Comparison of ENCODE assay signal across 1 cellular context in the genomic region with DNA sequence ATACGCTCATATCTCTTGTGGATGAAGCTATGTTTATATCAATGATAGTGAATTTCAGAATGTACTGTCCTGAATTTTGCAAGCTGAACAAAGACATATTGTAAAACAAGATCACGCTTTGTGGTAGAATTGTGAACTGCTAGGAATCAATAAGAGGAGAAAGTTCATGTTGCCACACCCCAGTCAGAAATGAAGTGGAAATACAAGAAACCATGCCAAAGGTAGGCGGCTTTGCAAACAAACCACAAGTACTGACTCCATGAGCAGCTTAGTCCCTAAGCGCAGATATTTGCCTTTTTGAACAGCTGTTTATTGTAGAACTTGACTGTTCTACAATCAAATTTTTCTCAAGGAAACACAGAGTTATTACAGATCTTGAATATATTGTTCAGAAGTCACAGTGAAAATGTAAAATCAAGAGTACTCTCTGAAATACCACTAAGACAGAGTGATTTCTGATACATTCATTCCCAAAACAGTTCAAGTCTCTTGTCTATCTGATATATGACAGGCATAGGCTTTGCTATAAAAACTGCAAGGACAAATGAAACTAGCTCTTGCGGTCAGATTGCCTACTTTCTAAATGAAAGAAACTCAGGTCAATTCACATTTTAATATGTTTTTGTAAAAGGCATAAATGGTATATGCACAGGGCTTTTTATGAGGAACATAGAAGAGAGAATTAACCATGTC.
TF ChIP-seq lines count a peak whose summit lies in the region.

No MANE protein-coding gene starts in this region.

TF ChIP-seq in HepG2, 621 proteins besides CTCF, POLR2A, EP300 and RAD21 (continued from another document and continues in another):
- TF ChIP-seq, protein P1, sequence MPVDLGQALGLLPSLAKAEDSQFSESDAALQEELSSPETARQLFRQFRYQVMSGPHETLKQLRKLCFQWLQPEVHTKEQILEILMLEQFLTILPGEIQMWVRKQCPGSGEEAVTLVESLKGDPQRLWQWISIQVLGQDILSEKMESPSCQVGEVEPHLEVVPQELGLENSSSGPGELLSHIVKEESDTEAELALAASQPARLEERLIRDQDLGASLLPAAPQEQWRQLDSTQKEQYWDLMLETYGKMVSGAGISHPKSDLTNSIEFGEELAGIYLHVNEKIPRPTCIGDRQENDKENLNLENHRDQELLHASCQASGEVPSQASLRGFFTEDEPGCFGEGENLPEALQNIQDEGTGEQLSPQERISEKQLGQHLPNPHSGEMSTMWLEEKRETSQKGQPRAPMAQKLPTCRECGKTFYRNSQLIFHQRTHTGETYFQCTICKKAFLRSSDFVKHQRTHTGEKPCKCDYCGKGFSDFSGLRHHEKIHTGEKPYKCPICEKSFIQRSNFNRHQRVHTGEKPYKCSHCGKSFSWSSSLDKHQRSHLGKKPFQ (CRISPR knock-in tag; IDR thresholded peaks at IDR 0.05; ENCODE audit: insufficient replicate concordance) = no peak
- TF ChIP-seq BRD4 (CRISPR knock-in tag; IDR thresholded peaks at IDR 0.05) (no peak), XRCC5 (optimal IDR thresholded peaks at IDR 0.05; ENCODE audit: low read length) (no peak), YY1 (IDR thresholded peaks at IDR 0.05; ENCODE audit: insufficient read depth, insufficient replicate concordance, low read depth, low read length) (no peak), GTF2F1 (IDR thresholded peaks at IDR 0.05; ENCODE audit: low read length) (no peak), ATAD3A (CRISPR knock-in tag; IDR thresholded peaks at IDR 0.05) (no peak), SMAD3 (CRISPR knock-in tag; IDR thresholded peaks at IDR 0.05) (0 out of 2 replicates have a peak, but pooled peaks have one; percentile 54), ZNF619 (CRISPR knock-in tag; IDR thresholded peaks at IDR 0.05) (no peak), FIP1L1 (IDR thresholded peaks at IDR 0.05; ENCODE audit: borderline replicate concordance, insufficient read depth, low read depth, low read length) (no peak), ZNF766 (CRISPR knock-in tag; IDR thresholded peaks at IDR 0.05; ENCODE audit: borderline replicate concordance) (peak; percentile 99), GATAD2A (CRISPR knock-in tag; IDR thresholded peaks at IDR 0.05) (peak; percentile 93), TCF7L2 (IDR thresholded peaks at IDR 0.05; ENCODE audit: low read depth, low read length) (no peak), CREM (IDR thresholded peaks at IDR 0.05) (peak; percentile 55; the same call in 1 of the 2 replicates), CREM (CRISPR knock-in tag; IDR thresholded peaks at IDR 0.05) (no peak), ZFP36 (IDR thresholded peaks at IDR 0.05; ENCODE audit: borderline replicate concordance, low read depth, low read length, partially characterized antibody) (no peak), ZFP82 (CRISPR knock-in tag; IDR thresholded peaks at IDR 0.05; ENCODE audit: borderline replicate concordance) (no peak), ZNF205 (CRISPR knock-in tag; IDR thresholded peaks at IDR 0.05) (peak; percentile 48; the same call in 1 of the 2 replicates), MED1 (CRISPR knock-in tag; IDR thresholded peaks at IDR 0.05) (0 out of 2 replicates have a peak, but pooled peaks have one; percentile 33), ASH2L (IDR thresholded peaks at IDR 0.05; ENCODE audit: insufficient read length, low read depth, low read length) (peak; percentile 47), ZNF136 (CRISPR knock-in tag; IDR thresholded peaks at IDR 0.05; ENCODE audit: low read depth) (no peak), ZFP41 (CRISPR knock-in tag; IDR thresholded peaks at IDR 0.05; ENCODE audit: borderline replicate concordance) (no peak), TAF1 (CRISPR knock-in tag; IDR thresholded peaks at IDR 0.05) (no peak), TAF15 (IDR thresholded peaks at IDR 0.05; ENCODE audit: low read depth, low read length, poor library complexity, severe bottlenecking) (no peak), ZFP90 (CRISPR knock-in tag; IDR thresholded peaks at IDR 0.05; ENCODE audit: borderline replicate concordance) (no peak), ZBTB38 (CRISPR knock-in tag; IDR thresholded peaks at IDR 0.05) (no peak), ZNF772 (CRISPR knock-in tag; IDR thresholded peaks at IDR 0.05) (no peak), ESRRA (CRISPR knock-in tag; IDR thresholded peaks at IDR 0.05; ENCODE audit: low read depth) (no peak), ZIK1 (CRISPR knock-in tag; IDR thresholded peaks at IDR 0.05; ENCODE audit: borderline replicate concordance, low read depth) (no peak), DNMT1 (CRISPR knock-in tag; IDR thresholded peaks at IDR 0.05) (no peak), KDM2A (CRISPR knock-in tag; IDR thresholded peaks at IDR 0.05; ENCODE audit: borderline replicate concordance, low read depth) (no peak), DPF2 (CRISPR knock-in tag; IDR thresholded peaks at IDR 0.05; ENCODE audit: borderline replicate concordance, low read depth) (0 out of 2 replicates have a peak, but pooled peaks have one; percentile 50), PAX8 (CRISPR knock-in tag; IDR thresholded peaks at IDR 0.05; ENCODE audit: borderline replicate concordance) (no peak), FLYWCH1 (CRISPR knock-in tag; IDR thresholded peaks at IDR 0.05) (no peak), CBFB (CRISPR knock-in tag; IDR thresholded peaks at IDR 0.05) (no peak), ZC3H13 (CRISPR knock-in tag; IDR thresholded peaks at IDR 0.05) (no peak)
- TF ChIP-seq, protein P2, sequence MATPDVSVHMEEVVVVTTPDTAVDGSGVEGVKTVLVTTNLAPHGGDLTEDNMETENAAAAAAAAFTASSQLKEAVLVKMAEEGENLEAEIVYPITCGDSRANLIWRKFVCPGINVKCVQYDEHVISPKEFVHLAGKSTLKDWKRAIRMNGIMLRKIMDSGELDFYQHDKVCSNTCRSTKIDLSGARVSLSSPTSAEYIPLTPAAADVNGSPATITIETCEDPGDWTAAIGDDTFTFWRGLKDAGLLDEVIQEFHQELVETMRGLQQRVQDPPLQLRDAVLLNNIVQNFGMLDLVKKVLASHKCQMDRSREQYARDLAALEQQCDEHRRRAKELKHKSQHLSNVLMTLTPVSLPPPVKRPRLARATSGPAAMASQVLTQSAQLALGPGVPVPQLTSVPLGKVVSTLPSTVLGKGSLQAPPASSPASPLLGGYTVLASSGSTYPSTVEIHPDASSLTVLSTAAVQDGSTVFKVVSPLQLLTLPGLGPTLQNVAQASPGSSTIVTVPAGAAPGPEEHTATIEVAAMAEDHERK (CRISPR knock-in tag; IDR thresholded peaks at IDR 0.05; ENCODE audit: low read depth) = no peak
- TF ChIP-seq, protein P3, sequence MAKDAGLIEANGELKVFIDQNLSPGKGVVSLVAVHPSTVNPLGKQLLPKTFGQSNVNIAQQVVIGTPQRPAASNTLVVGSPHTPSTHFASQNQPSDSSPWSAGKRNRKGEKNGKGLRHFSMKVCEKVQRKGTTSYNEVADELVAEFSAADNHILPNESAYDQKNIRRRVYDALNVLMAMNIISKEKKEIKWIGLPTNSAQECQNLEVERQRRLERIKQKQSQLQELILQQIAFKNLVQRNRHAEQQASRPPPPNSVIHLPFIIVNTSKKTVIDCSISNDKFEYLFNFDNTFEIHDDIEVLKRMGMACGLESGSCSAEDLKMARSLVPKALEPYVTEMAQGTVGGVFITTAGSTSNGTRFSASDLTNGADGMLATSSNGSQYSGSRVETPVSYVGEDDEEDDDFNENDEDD (CRISPR knock-in tag; IDR thresholded peaks at IDR 0.05; ENCODE audit: borderline replicate concordance) = no peak
- TF ChIP-seq, protein P4, sequence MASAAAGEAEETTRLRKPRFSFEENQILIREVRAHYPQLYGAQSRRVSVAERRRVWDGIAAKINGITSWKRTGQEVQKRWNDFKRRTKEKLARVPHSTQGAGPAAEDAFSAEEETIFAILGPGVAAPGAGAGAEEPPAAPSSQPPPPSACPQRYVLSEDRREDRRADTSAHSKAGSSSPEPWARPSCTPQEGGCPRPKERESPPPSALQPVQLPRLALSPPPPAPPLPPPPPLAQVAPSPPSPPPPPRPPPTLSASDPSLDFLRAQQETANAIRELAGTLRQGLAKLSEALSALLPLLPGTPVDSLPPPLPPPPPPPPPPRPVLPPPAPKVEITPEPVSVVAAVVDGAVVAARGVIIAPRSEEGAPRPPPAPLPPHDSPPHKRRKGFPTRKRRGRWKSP (CRISPR knock-in tag; IDR thresholded peaks at IDR 0.05) = no peak
- TF ChIP-seq, protein P5, sequence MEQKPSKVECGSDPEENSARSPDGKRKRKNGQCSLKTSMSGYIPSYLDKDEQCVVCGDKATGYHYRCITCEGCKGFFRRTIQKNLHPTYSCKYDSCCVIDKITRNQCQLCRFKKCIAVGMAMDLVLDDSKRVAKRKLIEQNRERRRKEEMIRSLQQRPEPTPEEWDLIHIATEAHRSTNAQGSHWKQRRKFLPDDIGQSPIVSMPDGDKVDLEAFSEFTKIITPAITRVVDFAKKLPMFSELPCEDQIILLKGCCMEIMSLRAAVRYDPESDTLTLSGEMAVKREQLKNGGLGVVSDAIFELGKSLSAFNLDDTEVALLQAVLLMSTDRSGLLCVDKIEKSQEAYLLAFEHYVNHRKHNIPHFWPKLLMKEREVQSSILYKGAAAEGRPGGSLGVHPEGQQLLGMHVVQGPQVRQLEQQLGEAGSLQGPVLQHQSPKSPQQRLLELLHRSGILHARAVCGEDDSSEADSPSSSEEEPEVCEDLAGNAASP (CRISPR knock-in tag; IDR thresholded peaks at IDR 0.05; ENCODE audit: borderline replicate concordance) = no peak
- TF ChIP-seq, protein P6, sequence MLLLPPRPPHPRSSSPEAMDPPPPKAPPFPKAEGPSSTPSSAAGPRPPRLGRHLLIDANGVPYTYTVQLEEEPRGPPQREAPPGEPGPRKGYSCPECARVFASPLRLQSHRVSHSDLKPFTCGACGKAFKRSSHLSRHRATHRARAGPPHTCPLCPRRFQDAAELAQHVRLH (CRISPR knock-in tag; IDR thresholded peaks at IDR 0.05; ENCODE audit: borderline replicate concordance, low read depth) = no peak
- TF ChIP-seq, protein P7, sequence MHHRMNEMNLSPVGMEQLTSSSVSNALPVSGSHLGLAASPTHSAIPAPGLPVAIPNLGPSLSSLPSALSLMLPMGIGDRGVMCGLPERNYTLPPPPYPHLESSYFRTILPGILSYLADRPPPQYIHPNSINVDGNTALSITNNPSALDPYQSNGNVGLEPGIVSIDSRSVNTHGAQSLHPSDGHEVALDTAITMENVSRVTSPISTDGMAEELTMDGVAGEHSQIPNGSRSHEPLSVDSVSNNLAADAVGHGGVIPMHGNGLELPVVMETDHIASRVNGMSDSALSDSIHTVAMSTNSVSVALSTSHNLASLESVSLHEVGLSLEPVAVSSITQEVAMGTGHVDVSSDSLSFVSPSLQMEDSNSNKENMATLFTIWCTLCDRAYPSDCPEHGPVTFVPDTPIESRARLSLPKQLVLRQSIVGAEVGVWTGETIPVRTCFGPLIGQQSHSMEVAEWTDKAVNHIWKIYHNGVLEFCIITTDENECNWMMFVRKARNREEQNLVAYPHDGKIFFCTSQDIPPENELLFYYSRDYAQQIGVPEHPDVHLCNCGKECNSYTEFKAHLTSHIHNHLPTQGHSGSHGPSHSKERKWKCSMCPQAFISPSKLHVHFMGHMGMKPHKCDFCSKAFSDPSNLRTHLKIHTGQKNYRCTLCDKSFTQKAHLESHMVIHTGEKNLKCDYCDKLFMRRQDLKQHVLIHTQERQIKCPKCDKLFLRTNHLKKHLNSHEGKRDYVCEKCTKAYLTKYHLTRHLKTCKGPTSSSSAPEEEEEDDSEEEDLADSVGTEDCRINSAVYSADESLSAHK (CRISPR knock-in tag; IDR thresholded peaks at IDR 0.05; ENCODE audit: borderline replicate concordance) = no peak
- TF ChIP-seq, protein P8, sequence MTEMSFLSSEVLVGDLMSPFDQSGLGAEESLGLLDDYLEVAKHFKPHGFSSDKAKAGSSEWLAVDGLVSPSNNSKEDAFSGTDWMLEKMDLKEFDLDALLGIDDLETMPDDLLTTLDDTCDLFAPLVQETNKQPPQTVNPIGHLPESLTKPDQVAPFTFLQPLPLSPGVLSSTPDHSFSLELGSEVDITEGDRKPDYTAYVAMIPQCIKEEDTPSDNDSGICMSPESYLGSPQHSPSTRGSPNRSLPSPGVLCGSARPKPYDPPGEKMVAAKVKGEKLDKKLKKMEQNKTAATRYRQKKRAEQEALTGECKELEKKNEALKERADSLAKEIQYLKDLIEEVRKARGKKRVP (CRISPR knock-in tag; IDR thresholded peaks at IDR 0.05) = no peak
- TF ChIP-seq, protein P9, sequence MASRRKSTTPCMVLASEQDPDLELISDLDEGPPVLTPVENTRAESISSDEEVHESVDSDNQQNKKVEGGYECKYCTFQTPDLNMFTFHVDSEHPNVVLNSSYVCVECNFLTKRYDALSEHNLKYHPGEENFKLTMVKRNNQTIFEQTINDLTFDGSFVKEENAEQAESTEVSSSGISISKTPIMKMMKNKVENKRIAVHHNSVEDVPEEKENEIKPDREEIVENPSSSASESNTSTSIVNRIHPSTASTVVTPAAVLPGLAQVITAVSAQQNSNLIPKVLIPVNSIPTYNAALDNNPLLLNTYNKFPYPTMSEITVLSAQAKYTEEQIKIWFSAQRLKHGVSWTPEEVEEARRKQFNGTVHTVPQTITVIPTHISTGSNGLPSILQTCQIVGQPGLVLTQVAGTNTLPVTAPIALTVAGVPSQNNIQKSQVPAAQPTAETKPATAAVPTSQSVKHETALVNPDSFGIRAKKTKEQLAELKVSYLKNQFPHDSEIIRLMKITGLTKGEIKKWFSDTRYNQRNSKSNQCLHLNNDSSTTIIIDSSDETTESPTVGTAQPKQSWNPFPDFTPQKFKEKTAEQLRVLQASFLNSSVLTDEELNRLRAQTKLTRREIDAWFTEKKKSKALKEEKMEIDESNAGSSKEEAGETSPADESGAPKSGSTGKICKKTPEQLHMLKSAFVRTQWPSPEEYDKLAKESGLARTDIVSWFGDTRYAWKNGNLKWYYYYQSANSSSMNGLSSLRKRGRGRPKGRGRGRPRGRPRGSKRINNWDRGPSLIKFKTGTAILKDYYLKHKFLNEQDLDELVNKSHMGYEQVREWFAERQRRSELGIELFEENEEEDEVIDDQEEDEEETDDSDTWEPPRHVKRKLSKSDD (CRISPR knock-in tag; IDR thresholded peaks at IDR 0.05; ENCODE audit: low read depth) = no peak
- TF ChIP-seq, protein P10, sequence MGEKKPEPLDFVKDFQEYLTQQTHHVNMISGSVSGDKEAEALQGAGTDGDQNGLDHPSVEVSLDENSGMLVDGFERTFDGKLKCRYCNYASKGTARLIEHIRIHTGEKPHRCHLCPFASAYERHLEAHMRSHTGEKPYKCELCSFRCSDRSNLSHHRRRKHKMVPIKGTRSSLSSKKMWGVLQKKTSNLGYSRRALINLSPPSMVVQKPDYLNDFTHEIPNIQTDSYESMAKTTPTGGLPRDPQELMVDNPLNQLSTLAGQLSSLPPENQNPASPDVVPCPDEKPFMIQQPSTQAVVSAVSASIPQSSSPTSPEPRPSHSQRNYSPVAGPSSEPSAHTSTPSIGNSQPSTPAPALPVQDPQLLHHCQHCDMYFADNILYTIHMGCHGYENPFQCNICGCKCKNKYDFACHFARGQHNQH (CRISPR knock-in tag; IDR thresholded peaks at IDR 0.05) = no peak
- TF ChIP-seq, protein P11, sequence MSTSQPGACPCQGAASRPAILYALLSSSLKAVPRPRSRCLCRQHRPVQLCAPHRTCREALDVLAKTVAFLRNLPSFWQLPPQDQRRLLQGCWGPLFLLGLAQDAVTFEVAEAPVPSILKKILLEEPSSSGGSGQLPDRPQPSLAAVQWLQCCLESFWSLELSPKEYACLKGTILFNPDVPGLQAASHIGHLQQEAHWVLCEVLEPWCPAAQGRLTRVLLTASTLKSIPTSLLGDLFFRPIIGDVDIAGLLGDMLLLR (CRISPR knock-in tag; IDR thresholded peaks at IDR 0.05) = no peak
- TF ChIP-seq, protein P12, sequence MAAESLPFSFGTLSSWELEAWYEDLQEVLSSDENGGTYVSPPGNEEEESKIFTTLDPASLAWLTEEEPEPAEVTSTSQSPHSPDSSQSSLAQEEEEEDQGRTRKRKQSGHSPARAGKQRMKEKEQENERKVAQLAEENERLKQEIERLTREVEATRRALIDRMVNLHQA (CRISPR knock-in tag; IDR thresholded peaks at IDR 0.05) = no peak
